ENCODE assay signal across 1 cellular context in the genomic region with DNA sequence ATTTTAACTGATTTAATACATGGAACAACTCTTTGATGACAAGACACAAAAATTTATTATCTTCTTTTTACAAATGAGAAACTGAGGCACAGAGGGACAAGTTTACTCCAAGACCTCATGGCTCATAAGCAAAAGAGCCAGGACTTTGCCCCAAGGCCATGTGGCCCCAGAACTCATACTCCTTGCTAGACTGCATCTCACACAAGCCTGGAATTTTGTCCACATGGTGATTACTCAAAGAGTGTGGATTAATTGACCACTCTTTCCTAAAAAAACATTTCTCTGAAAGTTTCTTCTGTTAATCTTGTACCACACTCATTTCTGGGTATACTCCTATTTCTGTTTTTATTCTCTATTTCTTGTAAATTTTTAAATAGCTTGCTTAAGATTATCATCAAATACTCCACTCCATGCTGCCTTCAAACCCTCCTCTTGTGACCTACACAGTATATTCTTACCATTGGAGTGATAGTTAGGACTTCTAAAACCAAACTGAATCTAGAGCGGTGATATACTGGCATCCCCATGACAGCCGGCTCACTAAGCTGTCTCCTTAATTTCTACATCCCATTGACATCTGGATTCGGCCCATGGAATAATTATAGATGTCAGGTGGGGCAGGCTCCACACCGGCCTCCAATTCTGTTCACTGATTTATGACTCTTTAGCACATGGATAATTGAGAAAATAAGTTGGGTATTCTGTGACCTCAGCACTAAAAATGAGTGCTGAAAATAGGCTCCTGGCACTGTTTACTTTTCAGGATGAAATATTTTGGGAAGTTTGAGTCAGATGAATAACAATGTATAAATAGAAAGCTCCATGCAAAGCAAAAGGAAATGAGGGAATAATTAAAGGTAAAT.
TF ChIP-seq lines count a peak whose summit lies in the region.

No MANE protein-coding gene starts in this region.

TF ChIP-seq in WTC11, 78 proteins besides CTCF, POLR2A, EP300 and RAD21 (continued from another document):
- TF ChIP-seq, protein P1, sequence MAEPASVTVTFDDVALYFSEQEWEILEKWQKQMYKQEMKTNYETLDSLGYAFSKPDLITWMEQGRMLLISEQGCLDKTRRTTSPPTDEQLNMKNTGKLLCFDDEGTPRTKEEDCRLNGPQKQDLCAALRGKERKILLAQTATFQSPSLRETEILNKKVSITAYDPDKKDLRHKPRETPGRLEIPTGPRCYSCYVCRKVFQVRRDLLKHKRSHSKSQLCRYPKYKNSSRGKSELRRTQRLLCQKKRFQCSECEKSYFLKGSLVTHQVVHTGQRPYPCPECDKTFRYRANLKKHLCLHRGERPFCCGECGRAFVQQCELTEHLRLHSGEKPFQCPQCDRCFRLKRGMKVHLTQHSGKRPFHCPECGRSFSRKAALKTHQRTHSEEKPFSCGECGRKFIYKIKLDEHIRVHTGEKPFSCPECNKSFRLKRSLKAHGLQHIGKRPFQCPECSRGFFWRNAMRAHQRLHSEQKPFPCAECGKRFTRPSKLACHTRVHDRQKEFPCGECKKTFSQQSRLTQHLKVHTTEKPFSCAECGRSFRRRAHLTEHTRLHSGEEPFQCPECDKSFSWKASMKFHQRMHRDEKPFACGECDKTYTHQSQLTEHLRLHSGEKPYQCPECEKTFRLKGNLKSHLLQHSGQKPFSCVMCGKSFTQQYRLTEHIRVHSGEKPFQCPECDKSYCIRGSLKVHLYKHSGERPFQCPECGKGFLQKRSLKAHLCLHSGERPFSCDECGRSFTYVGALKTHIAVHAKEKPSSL (CRISPR knock-in tag; conservative IDR thresholded peaks at IDR 0.05) = no peak
- TF ChIP-seq, protein P2, sequence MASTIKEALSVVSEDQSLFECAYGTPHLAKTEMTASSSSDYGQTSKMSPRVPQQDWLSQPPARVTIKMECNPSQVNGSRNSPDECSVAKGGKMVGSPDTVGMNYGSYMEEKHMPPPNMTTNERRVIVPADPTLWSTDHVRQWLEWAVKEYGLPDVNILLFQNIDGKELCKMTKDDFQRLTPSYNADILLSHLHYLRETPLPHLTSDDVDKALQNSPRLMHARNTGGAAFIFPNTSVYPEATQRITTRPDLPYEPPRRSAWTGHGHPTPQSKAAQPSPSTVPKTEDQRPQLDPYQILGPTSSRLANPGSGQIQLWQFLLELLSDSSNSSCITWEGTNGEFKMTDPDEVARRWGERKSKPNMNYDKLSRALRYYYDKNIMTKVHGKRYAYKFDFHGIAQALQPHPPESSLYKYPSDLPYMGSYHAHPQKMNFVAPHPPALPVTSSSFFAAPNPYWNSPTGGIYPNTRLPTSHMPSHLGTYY (CRISPR knock-in tag; IDR thresholded peaks at IDR 0.05) = no peak
- TF ChIP-seq ZNF232 (CRISPR knock-in tag; IDR thresholded peaks at IDR 0.05) (no peak), GABPB1 (CRISPR knock-in tag; IDR thresholded peaks at IDR 0.05) (no peak), MYBL2 (CRISPR knock-in tag; IDR thresholded peaks at IDR 0.05) (no peak), FOXK1 (CRISPR knock-in tag; IDR thresholded peaks at IDR 0.05) (no peak), ZNF138 (CRISPR knock-in tag; conservative IDR thresholded peaks at IDR 0.05) (no peak), TEAD4 (CRISPR knock-in tag; IDR thresholded peaks at IDR 0.05) (no peak)
- TF ChIP-seq, protein P3, sequence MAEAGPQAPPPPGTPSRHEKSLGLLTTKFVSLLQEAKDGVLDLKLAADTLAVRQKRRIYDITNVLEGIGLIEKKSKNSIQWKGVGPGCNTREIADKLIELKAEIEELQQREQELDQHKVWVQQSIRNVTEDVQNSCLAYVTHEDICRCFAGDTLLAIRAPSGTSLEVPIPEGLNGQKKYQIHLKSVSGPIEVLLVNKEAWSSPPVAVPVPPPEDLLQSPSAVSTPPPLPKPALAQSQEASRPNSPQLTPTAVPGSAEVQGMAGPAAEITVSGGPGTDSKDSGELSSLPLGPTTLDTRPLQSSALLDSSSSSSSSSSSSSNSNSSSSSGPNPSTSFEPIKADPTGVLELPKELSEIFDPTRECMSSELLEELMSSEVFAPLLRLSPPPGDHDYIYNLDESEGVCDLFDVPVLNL (CRISPR knock-in tag; IDR thresholded peaks at IDR 0.05; ENCODE audit: borderline replicate concordance, low read depth) = no peak
- TF ChIP-seq, protein P4, sequence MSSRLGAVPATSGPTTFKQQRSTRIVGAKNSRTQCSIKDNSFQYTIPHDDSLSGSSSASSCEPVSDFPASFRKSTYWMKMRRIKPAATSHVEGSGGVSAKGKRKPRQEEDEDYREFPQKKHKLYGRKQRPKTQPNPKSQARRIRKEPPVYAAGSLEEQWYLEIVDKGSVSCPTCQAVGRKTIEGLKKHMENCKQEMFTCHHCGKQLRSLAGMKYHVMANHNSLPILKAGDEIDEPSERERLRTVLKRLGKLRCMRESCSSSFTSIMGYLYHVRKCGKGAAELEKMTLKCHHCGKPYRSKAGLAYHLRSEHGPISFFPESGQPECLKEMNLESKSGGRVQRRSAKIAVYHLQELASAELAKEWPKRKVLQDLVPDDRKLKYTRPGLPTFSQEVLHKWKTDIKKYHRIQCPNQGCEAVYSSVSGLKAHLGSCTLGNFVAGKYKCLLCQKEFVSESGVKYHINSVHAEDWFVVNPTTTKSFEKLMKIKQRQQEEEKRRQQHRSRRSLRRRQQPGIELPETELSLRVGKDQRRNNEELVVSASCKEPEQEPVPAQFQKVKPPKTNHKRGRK (CRISPR knock-in tag; IDR thresholded peaks at IDR 0.05; ENCODE audit: borderline replicate concordance) = no peak
- TF ChIP-seq, protein P5, sequence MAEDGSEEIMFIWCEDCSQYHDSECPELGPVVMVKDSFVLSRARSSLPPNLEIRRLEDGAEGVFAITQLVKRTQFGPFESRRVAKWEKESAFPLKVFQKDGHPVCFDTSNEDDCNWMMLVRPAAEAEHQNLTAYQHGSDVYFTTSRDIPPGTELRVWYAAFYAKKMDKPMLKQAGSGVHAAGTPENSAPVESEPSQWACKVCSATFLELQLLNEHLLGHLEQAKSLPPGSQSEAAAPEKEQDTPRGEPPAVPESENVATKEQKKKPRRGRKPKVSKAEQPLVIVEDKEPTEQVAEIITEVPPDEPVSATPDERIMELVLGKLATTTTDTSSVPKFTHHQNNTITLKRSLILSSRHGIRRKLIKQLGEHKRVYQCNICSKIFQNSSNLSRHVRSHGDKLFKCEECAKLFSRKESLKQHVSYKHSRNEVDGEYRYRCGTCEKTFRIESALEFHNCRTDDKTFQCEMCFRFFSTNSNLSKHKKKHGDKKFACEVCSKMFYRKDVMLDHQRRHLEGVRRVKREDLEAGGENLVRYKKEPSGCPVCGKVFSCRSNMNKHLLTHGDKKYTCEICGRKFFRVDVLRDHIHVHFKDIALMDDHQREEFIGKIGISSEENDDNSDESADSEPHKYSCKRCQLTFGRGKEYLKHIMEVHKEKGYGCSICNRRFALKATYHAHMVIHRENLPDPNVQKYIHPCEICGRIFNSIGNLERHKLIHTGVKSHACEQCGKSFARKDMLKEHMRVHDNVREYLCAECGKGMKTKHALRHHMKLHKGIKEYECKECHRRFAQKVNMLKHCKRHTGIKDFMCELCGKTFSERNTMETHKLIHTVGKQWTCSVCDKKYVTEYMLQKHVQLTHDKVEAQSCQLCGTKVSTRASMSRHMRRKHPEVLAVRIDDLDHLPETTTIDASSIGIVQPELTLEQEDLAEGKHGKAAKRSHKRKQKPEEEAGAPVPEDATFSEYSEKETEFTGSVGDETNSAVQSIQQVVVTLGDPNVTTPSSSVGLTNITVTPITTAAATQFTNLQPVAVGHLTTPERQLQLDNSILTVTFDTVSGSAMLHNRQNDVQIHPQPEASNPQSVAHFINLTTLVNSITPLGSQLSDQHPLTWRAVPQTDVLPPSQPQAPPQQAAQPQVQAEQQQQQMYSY (CRISPR knock-in tag; IDR thresholded peaks at IDR 0.05) = no peak
- TF ChIP-seq, protein P6, sequence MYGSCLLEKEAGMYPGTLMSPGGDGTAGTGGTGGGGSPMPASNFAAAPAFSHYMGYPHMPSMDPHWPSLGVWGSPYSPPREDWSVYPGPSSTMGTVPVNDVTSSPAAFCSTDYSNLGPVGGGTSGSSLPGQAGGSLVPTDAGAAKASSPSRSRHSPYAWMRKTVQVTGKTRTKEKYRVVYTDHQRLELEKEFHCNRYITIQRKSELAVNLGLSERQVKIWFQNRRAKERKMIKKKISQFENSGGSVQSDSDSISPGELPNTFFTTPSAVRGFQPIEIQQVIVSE (CRISPR knock-in tag; IDR thresholded peaks at IDR 0.05; ENCODE audit: borderline replicate concordance) = no peak
